Comparison of ENCODE assay signal across 21 cellular contexts in genomic region chr5:174583071-174583470, GRCh38.
"Had no signal": no experiment of that assay in that cellular context is flagged by ENCODE, and none has a peak within 500 bp of the region (broad histone marks: within the 10 kb centered on the region; RNA-seq: fewer than 3 reads in every experiment).

No MANE protein-coding gene starts in this region.

- H3K27ac ChIP-seq: HL-60, SJSA1, SK-N-MC had no signal

- H3K4me3 ChIP-seq: SJSA1, SK-N-MC had no signal

- H3K27me3 ChIP-seq: SJSA1 had no signal

- H3K4me1 ChIP-seq: SJSA1 had no signal

- DNase-seq: KBM-7, NCI-H1092, NCI-H1105 treated with DMSO at 0.1 percent for 48 hours, NCI-H1417 treated with DMSO at 0.1 percent for 48 hours, NCI-H146, NCI-H1694 treated with DMSO at 0.1 percent for 48 hours, NCI-H1930, NCI-H2081, NCI-H2171, NCI-H226, NCI-H446, NCI-H510A, NCI-H524 treated with DMSO at 0.1 percent for 48 hours, NCI-H69, NCI-H774, PC-3, Right ventricle myocardium superior, SIG-M5 had no signal

- H3K36me3 ChIP-seq: SJSA1 had no signal

- ATAC-seq: PC-3 had no signal

- H3K9me3 ChIP-seq: SJSA1 had no signal
